19 cellular contexts compared by ENCODE assay signal in the genomic region with DNA sequence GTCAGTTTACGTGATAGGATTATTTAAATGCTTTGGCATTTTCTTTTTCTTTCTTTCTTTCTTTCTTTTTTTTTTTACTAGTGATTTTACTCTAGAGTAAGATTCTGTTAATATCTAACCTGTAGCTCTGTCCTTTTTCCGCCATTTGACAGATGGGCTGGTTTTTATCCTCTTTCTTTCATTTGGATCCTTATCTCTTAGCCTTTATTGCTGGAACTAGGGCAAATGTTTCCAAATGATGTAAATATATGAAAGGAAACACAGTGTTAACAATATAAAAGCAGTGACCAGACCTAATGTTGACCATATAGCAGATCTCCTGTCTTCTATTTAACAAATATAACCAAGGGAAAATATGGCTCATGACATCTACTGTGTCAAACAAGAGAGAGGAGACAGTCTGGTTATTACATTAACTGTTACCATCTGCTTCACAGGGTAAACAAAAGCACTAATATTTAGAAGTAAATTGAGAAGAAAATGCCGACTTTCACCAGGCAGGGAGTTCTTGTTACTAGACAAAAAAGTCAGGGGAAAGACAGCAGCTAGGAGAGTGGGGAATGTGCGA.
"Had no signal": no experiment of that assay in that cellular context is flagged by ENCODE, and none has a peak within 500 bp of the region (broad histone marks: within the 10 kb centered on the region; RNA-seq: fewer than 3 reads in every experiment).

No MANE protein-coding gene starts in this region.

- H3K4me3 ChIP-seq: adrenal gland, lower lobe of right lung, psoas muscle, sigmoid colon, upper lobe of right lung had no signal

- FAIRE-seq: colon, TTC549 had no signal

- H3K9me3 ChIP-seq: adrenal gland, lower lobe of right lung, psoas muscle, sigmoid colon, upper lobe of right lung had no signal

- DNase-seq: activated CD4-positive, alpha-beta T cell treated with anti-CD3 and anti-CD28 coated beads, Interleukin-2, amount 50 U/mL, for 1 hour; activated CD4-positive, CD25-positive, alpha-beta regulatory T cell; activated naive CD4-positive, alpha-beta T cell treated with anti-CD3 and anti-CD28 coated beads, Interleukin-2, amount 50 U/mL, for 16 hours; activated T-cell treated with anti-CD3 and anti-CD28 coated beads for 4 hours; adrenal gland; effector CD8-positive, alpha-beta T cell; hippocampal formation; kidney glomerular epithelial cell; lower lobe of right lung; natural killer cell; psoas muscle; sigmoid colon; stimulated activated naive CD4-positive, alpha-beta T cell; substantia nigra; T-helper 17 cell; upper lobe of right lung had no signal

- H3K9me3 Mint-ChIP-seq: natural killer cell had no signal

- H3K27ac ChIP-seq: epithelial cell of prostate, lower lobe of right lung, psoas muscle, sigmoid colon, upper lobe of right lung had no signal

- H3K4me3 Mint-ChIP-seq: natural killer cell, T-helper 17 cell had no signal

- H3K36me3 ChIP-seq: adrenal gland, lower lobe of right lung, sigmoid colon, upper lobe of right lung had no signal

- H3K27me3 ChIP-seq: adrenal gland, sigmoid colon, upper lobe of right lung had no signal

- ATAC-seq: lower lobe of right lung, natural killer cell, psoas muscle, T-helper 17 cell, upper lobe of right lung had no signal

- H3K4me1 Mint-ChIP-seq: natural killer cell, T-helper 17 cell had no signal

- H3K36me3 Mint-ChIP-seq: natural killer cell had no signal

- H3K27ac Mint-ChIP-seq: natural killer cell, T-helper 17 cell had no signal

- H3K4me1 ChIP-seq: lower lobe of right lung, psoas muscle, upper lobe of right lung had no signal
